ENCODE assay signal across 8 cellular contexts in genomic region chr12:110501378-110501721, GRCh38. TPM values are rescaled to one million over a fixed set of nuclear protein-coding genes. Genes with fewer than 3 reads are reported as not detected.
DNase-seq lines count a peak whose midpoint lies in the region; ATAC-seq and TF ChIP-seq lines count a peak whose summit lies in the region.

No MANE protein-coding gene starts in this region.

- H3K27ac ChIP-seq in cardiac muscle cell, result peak overlapping the region; percentile 90

- TF ChIP-seq CTCF in cardiac muscle cell (IDR thresholded peaks at IDR 0.05; ENCODE audit: low read depth, low read length), result no peak

- intact Hi-C loops in activated T-helper 1 cell treated with anti-CD3 and anti-CD28 coated beads, Interleukin-12 subunit alpha, Interleukin-12 subunit beta, Interleukin-2, Interleukin-4 antibody, amounts not matched to agents 30 ng/mL and 10 ng/mL and 1 ng/mL, durations not matched to agents 14 hours and 24 hours and 36 hours (cut with micrococcal nuclease), result loop anchor here (5.0 kb wide), 2 partner anchors 186 to 379 kb away; partner anchors contain the start of genes HVCN1 and IFT81

- H3K27me3 Mint-ChIP-seq in activated naive CD4-positive, alpha-beta T cell treated with anti-CD3 and anti-CD28 coated beads, Interleukin-2, amount 50 U/mL, for 24 hours, result no peaks in the 10 kb centered on the region
- H3K27me3 Mint-ChIP-seq in activated T-helper 1 cell treated with anti-CD3 and anti-CD28 coated beads, Interleukin-12 subunit alpha, Interleukin-12 subunit beta, Interleukin-2, Interleukin-4 antibody, amounts not matched to agents 30 ng/mL and 10 ng/mL and 1 ng/mL, durations not matched to agents 14 hours and 24 hours and 36 hours (ENCODE audit: insufficient read depth), result no peaks in the 10 kb centered on the region

- no peaks in the 10 kb centered on the region for H3K9me3 ChIP-seq in cardiac muscle cell (ENCODE audit: low read depth)

- ATAC-seq in HG02973 (IDR thresholded peaks at IDR 0.05; ENCODE audit: unreplicated experiment), result peak; percentile 28

- no peaks in the 10 kb centered on the region for H3K9me3 Mint-ChIP-seq in activated naive CD4-positive, alpha-beta T cell treated with anti-CD3 and anti-CD28 coated beads, Interleukin-2, amount 50 U/mL, for 24 hours
- H3K9me3 Mint-ChIP-seq in activated T-helper 1 cell treated with anti-CD3 and anti-CD28 coated beads, Interleukin-12 subunit alpha, Interleukin-12 subunit beta, Interleukin-2, Interleukin-4 antibody, amounts not matched to agents 30 ng/mL and 10 ng/mL and 1 ng/mL, durations not matched to agents 14 hours and 24 hours and 36 hours, result peaks cover 4% of the 10 kb centered on the region

- DNase-seq in activated naive CD4-positive, alpha-beta T cell treated with Interleukin-2 at 50 U/mL for 16 hours, result no peak
- DNase-seq in NCI-H2227 (lab: John Stamatoyannopoulos, UW; ENCODE audit: unreplicated experiment) (peak; percentile 49), cardiac muscle cell (ENCODE audit: low read depth in 1 of 2, low spot score in 1 of 2) (peak; percentile 42 to 46), putamen (ENCODE audit: low spot score) (peak; percentile 43), HT-29 (ENCODE audit: low spot score) (no peak)
- DNase-seq in activated T-helper 1 cell treated with anti-CD3 and anti-CD28 coated beads, Interleukin-12 subunit alpha, Interleukin-12 subunit beta, Interleukin-2, Interleukin-4 antibody, amounts not matched to agents 30 ng/mL and 10 ng/mL and 1 ng/mL, durations not matched to agents 14 hours and 24 hours and 36 hours (ENCODE audit: low spot score), result no peak

- peak overlapping the region; percentile 82 for H3K4me3 ChIP-seq in cardiac muscle cell

- peak overlapping the region; percentile 92 for H3K4me3 Mint-ChIP-seq in activated naive CD4-positive, alpha-beta T cell treated with anti-CD3 and anti-CD28 coated beads, Interleukin-2, amount 50 U/mL, for 24 hours
- peak overlapping the region; percentile 90 for H3K4me3 Mint-ChIP-seq in activated T-helper 1 cell treated with anti-CD3 and anti-CD28 coated beads, Interleukin-12 subunit alpha, Interleukin-12 subunit beta, Interleukin-2, Interleukin-4 antibody, amounts not matched to agents 30 ng/mL and 10 ng/mL and 1 ng/mL, durations not matched to agents 14 hours and 24 hours and 36 hours

- peaks cover 6% of the 10 kb centered on the region for H3K36me3 Mint-ChIP-seq in activated naive CD4-positive, alpha-beta T cell treated with anti-CD3 and anti-CD28 coated beads, Interleukin-2, amount 50 U/mL, for 24 hours
- H3K36me3 Mint-ChIP-seq in activated T-helper 1 cell treated with anti-CD3 and anti-CD28 coated beads, Interleukin-12 subunit alpha, Interleukin-12 subunit beta, Interleukin-2, Interleukin-4 antibody, amounts not matched to agents 30 ng/mL and 10 ng/mL and 1 ng/mL, durations not matched to agents 14 hours and 24 hours and 36 hours (ENCODE audit: low read depth), result peaks cover 18% of the 10 kb centered on the region

- peaks cover 34% of the 10 kb centered on the region for H3K4me1 Mint-ChIP-seq in activated naive CD4-positive, alpha-beta T cell treated with anti-CD3 and anti-CD28 coated beads, Interleukin-2, amount 50 U/mL, for 24 hours
- H3K4me1 Mint-ChIP-seq in activated T-helper 1 cell treated with anti-CD3 and anti-CD28 coated beads, Interleukin-12 subunit alpha, Interleukin-12 subunit beta, Interleukin-2, Interleukin-4 antibody, amounts not matched to agents 30 ng/mL and 10 ng/mL and 1 ng/mL, durations not matched to agents 14 hours and 24 hours and 36 hours (ENCODE audit: low read depth), result peaks cover 29% of the 10 kb centered on the region

- peaks cover 3% of the 10 kb centered on the region for H3K36me3 ChIP-seq in cardiac muscle cell

- H3K4me1 ChIP-seq in cardiac muscle cell (ENCODE audit: low read depth), result peaks cover 9% of the 10 kb centered on the region

- H3K27ac Mint-ChIP-seq in activated naive CD4-positive, alpha-beta T cell treated with anti-CD3 and anti-CD28 coated beads, Interleukin-2, amount 50 U/mL, for 24 hours, result peak overlapping the region; percentile 96
- peak overlapping the region; percentile 90 for H3K27ac Mint-ChIP-seq in activated T-helper 1 cell treated with anti-CD3 and anti-CD28 coated beads, Interleukin-12 subunit alpha, Interleukin-12 subunit beta, Interleukin-2, Interleukin-4 antibody, amounts not matched to agents 30 ng/mL and 10 ng/mL and 1 ng/mL, durations not matched to agents 14 hours and 24 hours and 36 hours

- H3K27me3 ChIP-seq in cardiac muscle cell, result no peaks in the 10 kb centered on the region

RNA-seq across cellular contexts. Expression of gene VPS29, which starts 0.6 kb away (rescaled TPM):
- total RNA-seq in activated T-helper 1 cell treated with anti-CD3 and anti-CD28 coated beads, Interleukin-12 subunit alpha, Interleukin-12 subunit beta, Interleukin-2, Interleukin-4 antibody, amounts not matched to agents 30 ng/mL and 10 ng/mL and 1 ng/mL, durations not matched to agents 14 hours and 24 hours and 36 hours, result 109 and 111 TPM in 2 replicates
- 57.7 and 70.1 TPM in 2 replicates for total RNA-seq in cardiac muscle cell
- 170 and 179 TPM in 2 replicates for polyA plus RNA-seq in cardiac muscle cell
- total RNA-seq in HT-29 (2014; rRNA removed; shearing (Covaris generic)), result 41.7 and 43.5 TPM in 2 replicates

RNA-seq across cellular contexts. Expression of gene RAD9B, which starts 0.8 kb away (rescaled TPM):
- 0.88 and 1.4 TPM in 2 replicates for total RNA-seq in activated T-helper 1 cell treated with anti-CD3 and anti-CD28 coated beads, Interleukin-12 subunit alpha, Interleukin-12 subunit beta, Interleukin-2, Interleukin-4 antibody, amounts not matched to agents 30 ng/mL and 10 ng/mL and 1 ng/mL, durations not matched to agents 14 hours and 24 hours and 36 hours
- total RNA-seq in cardiac muscle cell, result 0.21 and 1.1 TPM in 2 replicates
- 1.5 and 2.3 TPM in 2 replicates for polyA plus RNA-seq in cardiac muscle cell
- total RNA-seq in HT-29 (2014; rRNA removed; shearing (Covaris generic)), result 0.23 TPM in 1 of 2 replicates, not detected in the other

RNA-seq across cellular contexts. Expression of gene FAM216A, which starts 32.7 kb away (rescaled TPM):
- 40.8 and 45.9 TPM in 2 replicates for total RNA-seq in activated T-helper 1 cell treated with anti-CD3 and anti-CD28 coated beads, Interleukin-12 subunit alpha, Interleukin-12 subunit beta, Interleukin-2, Interleukin-4 antibody, amounts not matched to agents 30 ng/mL and 10 ng/mL and 1 ng/mL, durations not matched to agents 14 hours and 24 hours and 36 hours
- 41.8 and 43.3 TPM in 2 replicates for total RNA-seq in cardiac muscle cell
- polyA plus RNA-seq in cardiac muscle cell, result 54.3 and 66.4 TPM in 2 replicates
- 15.0 and 15.3 TPM in 2 replicates for total RNA-seq in HT-29 (2014; rRNA removed; shearing (Covaris generic))

RNA-seq across cellular contexts. Expression of gene GPN3, which starts 33.3 kb away (rescaled TPM):
- total RNA-seq in activated T-helper 1 cell treated with anti-CD3 and anti-CD28 coated beads, Interleukin-12 subunit alpha, Interleukin-12 subunit beta, Interleukin-2, Interleukin-4 antibody, amounts not matched to agents 30 ng/mL and 10 ng/mL and 1 ng/mL, durations not matched to agents 14 hours and 24 hours and 36 hours, result 50.3 and 55.5 TPM in 2 replicates
- 9.9 and 18.6 TPM in 2 replicates for total RNA-seq in cardiac muscle cell
- 48.7 and 57.8 TPM in 2 replicates for polyA plus RNA-seq in cardiac muscle cell
- 10.8 and 14.3 TPM in 2 replicates for total RNA-seq in HT-29 (2014; rRNA removed; shearing (Covaris generic))

RNA-seq across cellular contexts. Expression of gene ARPC3, which starts 51.2 kb away (rescaled TPM):
- total RNA-seq in activated T-helper 1 cell treated with anti-CD3 and anti-CD28 coated beads, Interleukin-12 subunit alpha, Interleukin-12 subunit beta, Interleukin-2, Interleukin-4 antibody, amounts not matched to agents 30 ng/mL and 10 ng/mL and 1 ng/mL, durations not matched to agents 14 hours and 24 hours and 36 hours, result 279 and 290 TPM in 2 replicates
- total RNA-seq in cardiac muscle cell, result 94.0 and 171 TPM in 2 replicates
- 228 and 245 TPM in 2 replicates for polyA plus RNA-seq in cardiac muscle cell
- 85.0 and 105 TPM in 2 replicates for total RNA-seq in HT-29 (2014; rRNA removed; shearing (Covaris generic))

Comparison
In these comparisons a context has a peak if more than half of its experiments do, and no peak if none do; other contexts are left out.
1. DNase-seq: peak in NCI-H2227 (single experiment), cardiac muscle cell (2 of 2) and putamen (single experiment); none in activated naive CD4-positive, alpha-beta T cell treated with Interleukin-2 at 50 U/mL for 16 hours (single experiment), activated T-helper 1 cell treated with anti-CD3 and anti-CD28 coated beads, Interleukin-12 subunit alpha, Interleukin-12 subunit beta, Interleukin-2, Interleukin-4 antibody, amounts not matched to agents 30 ng/mL and 10 ng/mL and 1 ng/mL, durations not matched to agents 14 hours and 24 hours and 36 hours (single experiment) and HT-29 (single experiment).